5 cellular contexts compared by ENCODE assay signal in the genomic region with DNA sequence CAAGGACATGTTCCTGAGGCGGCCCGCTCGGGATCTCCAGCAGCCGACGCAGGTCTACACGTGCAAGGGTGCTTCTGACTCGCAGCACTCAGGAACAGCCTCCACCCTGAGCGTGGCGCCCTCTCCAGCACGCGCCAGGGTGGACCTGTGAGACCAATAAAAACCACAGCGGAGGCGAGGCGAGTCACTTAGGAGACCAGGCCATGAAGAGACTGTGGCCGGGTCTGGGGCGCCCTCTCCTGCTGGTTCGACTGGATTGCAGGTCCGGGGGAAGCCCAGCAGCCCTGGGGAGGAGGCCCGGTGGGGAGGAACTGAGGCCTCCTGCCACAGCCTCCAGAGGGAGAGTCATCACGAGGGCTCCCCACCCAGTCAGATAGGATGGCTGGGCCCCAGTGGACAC. TPM values are rescaled to one million over a fixed set of nuclear protein-coding genes. Genes with fewer than 3 reads are reported as not detected.
A peak's percentile ranks its signal among the peaks of the same experiment; 100 is the strongest.
DNase-seq lines count a peak whose midpoint lies in the region; ATAC-seq and FAIRE-seq lines count a peak whose summit lies in the region.
"Not testable (repeated sequence)": the region's sequence is repeated elsewhere in the genome, so short reads cannot be mapped to it uniquely, and the experiment has no call there.

No MANE protein-coding gene starts in this region.

- H3K36me3 Mint-ChIP-seq in T-cell; effector memory CD8-positive, alpha-beta T cell (ENCODE audit: insufficient read depth); memory B cell: not testable (repeated sequence)

- H3K9me3 Mint-ChIP-seq in T-cell; effector memory CD8-positive, alpha-beta T cell; memory B cell: not testable (repeated sequence)

- ATAC-seq in HG02759 (IDR thresholded peaks at IDR 0.05; ENCODE audit: unreplicated experiment) = peak; percentile 34
- ATAC-seq in T-cell (replicated peaks in 1 of 4) = peak; percentile 17 to 24 (median 23)
- peak; percentile 43 for ATAC-seq in effector memory CD8-positive, alpha-beta T cell (replicated peaks)
- peak; percentile 28 for ATAC-seq in memory B cell (ENCODE audit: low read depth)

- DNase-seq in GM19239 (ENCODE audit: insufficient read length, low spot score); T-cell; effector memory CD8-positive, alpha-beta T cell; memory B cell (ENCODE audit: low spot score in 2 of 2): not testable (repeated sequence)

- H3K27me3 Mint-ChIP-seq in T-cell; effector memory CD8-positive, alpha-beta T cell; memory B cell: not testable (repeated sequence)

- H3K4me1 Mint-ChIP-seq in T-cell; effector memory CD8-positive, alpha-beta T cell (ENCODE audit: low read depth in 2 of 2); memory B cell: not testable (repeated sequence)

- peak; percentile 98 for FAIRE-seq in GM19239 (lab: Jason Lieb, UNC)

- POLR2A ChIA-PET in T-cell (lab: Charles Lee) = not testable (repeated sequence)

- H3K27ac Mint-ChIP-seq in T-cell; effector memory CD8-positive, alpha-beta T cell; memory B cell: not testable (repeated sequence)

- CTCF ChIA-PET in T-cell (lab: Charles Lee) = not testable (repeated sequence)

- not testable (repeated sequence) for H3K4me3 Mint-ChIP-seq in T-cell; effector memory CD8-positive, alpha-beta T cell; memory B cell

RNA-seq across cellular contexts. Expression of gene EMD, which starts 9.0 kb away (rescaled TPM):
- total RNA-seq in T-cell = 100 to 1,000 TPM in 2 of 5 donors, 10 to 100 TPM in 3; 73.4 to 136 (median 80.4) TPM

RNA-seq across cellular contexts. Expression of gene RPL10, which starts 10.1 kb away (rescaled TPM):
- 1,000 to 10,000 TPM; 5,175 to 6,006 (median 5,765) TPM for total RNA-seq in T-cell

RNA-seq across cellular contexts. Expression of gene FLNA, which starts 13.7 kb away (rescaled TPM):
- 1,000 to 10,000 TPM in 4 of 5 donors, 100 to 1,000 TPM in 1; 893 to 1,483 (median 1,268) TPM for total RNA-seq in T-cell

RNA-seq across cellular contexts. Expression of gene DNASE1L1, which starts 21.0 kb away (rescaled TPM):
- 10 to 100 TPM; 22.6 to 31.3 (median 25.5) TPM for total RNA-seq in T-cell

RNA-seq across cellular contexts. Expression of gene TAFAZZIN, which starts 23.2 kb away (rescaled TPM):
- total RNA-seq in T-cell = 100 to 1,000 TPM in 3 of 5 donors, 10 to 100 TPM in 2; 89.8 to 144 (median 129) TPM
